Comparison of ENCODE assay signal across 1 cellular context in genomic region chr2:74958277-74959105, GRCh38.
TF ChIP-seq lines count a peak whose summit lies in the region.

Gene POLE4, plus strand, starts transcription at chr2:74958643. Its CDS starts 37 bp downstream, at chr2:74958680.

TF ChIP-seq in K562, 482 proteins besides CTCF, POLR2A, EP300 and RAD21 (continued from another document and continues in another):
- TF ChIP-seq HOMEZ (CRISPR knock-in tag; IDR thresholded peaks at IDR 0.05) (0 out of 2 replicates have a peak, but pooled peaks have one; percentile 20), PHB2 (IDR thresholded peaks at IDR 0.05; ENCODE audit: low read depth) (no peak), HNRNPL (IDR thresholded peaks at IDR 0.05; ENCODE audit: low read depth, low read length) (peak; percentile 42; the same call in 1 of the 2 replicates), TFAP4 (CRISPR knock-in tag; IDR thresholded peaks at IDR 0.05; ENCODE audit: borderline replicate concordance) (peak; percentile 64), CBX1 (IDR thresholded peaks at IDR 0.05; ENCODE audit: low read depth) (peak; percentile 90; the same call in 1 of the 2 replicates), NCOA1 (IDR thresholded peaks at IDR 0.05; ENCODE audit: low read depth) (no peak), NFRKB (IDR thresholded peaks at IDR 0.05; ENCODE audit: low read depth) (peak; percentile 74; the same call in 1 of the 2 replicates), NFXL1 (CRISPR knock-in tag; IDR thresholded peaks at IDR 0.05) (peak; percentile 73; the same call in 1 of the 2 replicates), ZNF184 (CRISPR knock-in tag; IDR thresholded peaks at IDR 0.05) (no peak), RNF2 (IDR thresholded peaks at IDR 0.05) (peak; percentile 85), CBX3 (IDR thresholded peaks at IDR 0.05; ENCODE audit: borderline replicate concordance in 1 of 2, low read length in 2 of 2) (peak in 1 of 2 experiments; percentile 97; a peak in 2 of 3 replicates), RNF219 (CRISPR knock-in tag; IDR thresholded peaks at IDR 0.05) (no peak), GTF2E2 (tag; IDR thresholded peaks at IDR 0.05) (peak; percentile 54; the same call in 1 of the 2 replicates), NKRF (IDR thresholded peaks at IDR 0.05; ENCODE audit: borderline replicate concordance) (peak; percentile 69; the same call in 1 of the 2 replicates), NR4A1 (CRISPR knock-in tag; IDR thresholded peaks at IDR 0.05) (peak; percentile 7; the same call in 1 of the 2 replicates), NR4A1 (tag; IDR thresholded peaks at IDR 0.05) (peak; percentile 85), FOXP1 (CRISPR knock-in tag; IDR thresholded peaks at IDR 0.05) (peak; percentile 97), VEZF1 (CRISPR knock-in tag; IDR thresholded peaks at IDR 0.05) (peak; percentile 87), ZNF75A (CRISPR knock-in tag; IDR thresholded peaks at IDR 0.05) (no peak), ZNF175 (CRISPR knock-in tag; IDR thresholded peaks at IDR 0.05; ENCODE audit: low read depth) (peak; percentile 81), CREB3L1 (IDR thresholded peaks at IDR 0.05; ENCODE audit: borderline replicate concordance, low read depth) (peak; percentile 94), IRF1 (CRISPR knock-in tag; IDR thresholded peaks at IDR 0.05; ENCODE audit: borderline replicate concordance) (peak; percentile 82; the same call in 1 of the 2 replicates), STAT5A (IDR thresholded peaks at IDR 0.05; ENCODE audit: borderline replicate concordance, low read length) (no peak), MYC (IDR thresholded peaks at IDR 0.05; ENCODE audit: low read depth, low read length) (peak; percentile 96), MYC (CRISPR knock-in tag; IDR thresholded peaks at IDR 0.05; ENCODE audit: borderline replicate concordance, low read depth) (0 out of 2 replicates have a peak, but pooled peaks have one; percentile 53), CAMTA2 (CRISPR knock-in tag; conservative IDR thresholded peaks at IDR 0.05) (no peak), ZNF311 (CRISPR knock-in tag; IDR thresholded peaks at IDR 0.05) (peak; percentile 38; the same call in 1 of the 2 replicates), THAP12 (CRISPR knock-in tag; IDR thresholded peaks at IDR 0.05) (peak; percentile 92; the same call in 1 of the 2 replicates), LEF1 (IDR thresholded peaks at IDR 0.05) (peak; percentile 58; the same call in 1 of the 2 replicates), PHF20 (IDR thresholded peaks at IDR 0.05; ENCODE audit: partially characterized antibody) (peak; percentile 78), TGIF2 (CRISPR knock-in tag; IDR thresholded peaks at IDR 0.05) (0 out of 2 replicates have a peak, but pooled peaks have one; percentile 68), RFX5 (IDR thresholded peaks at IDR 0.05; ENCODE audit: low read depth, low read length) (no peak), PHF21A (IDR thresholded peaks at IDR 0.05; ENCODE audit: borderline replicate concordance, low read depth) (0 out of 2 replicates have a peak, but pooled peaks have one; percentile 10), IRF9 (tag; IDR thresholded peaks at IDR 0.05) (0 out of 2 replicates have a peak, but pooled peaks have one; percentile 33), ZSCAN29 (IDR thresholded peaks at IDR 0.05) (no peak), LARP7 (IDR thresholded peaks at IDR 0.05) (no peak), YY1 (IDR thresholded peaks at IDR 0.05; ENCODE audit: borderline replicate concordance in 1 of 3, control insufficient read depth in 1 of 3, extremely low read depth in 1 of 3, insufficient read depth in 3 of 3, insufficient read length in 1 of 3, insufficient replicate concordance in 2 of 3, low read depth in 1 of 3, low read length in 2 of 3) (peak; percentile 61 to 93 (median 88)), ERF (CRISPR knock-in tag; IDR thresholded peaks at IDR 0.05) (no peak), HIVEP1 (CRISPR knock-in tag; IDR thresholded peaks at IDR 0.05) (peak; percentile 15; the same call in 1 of the 2 replicates), HMGXB4 (CRISPR knock-in tag; IDR thresholded peaks at IDR 0.05) (peak; percentile 85), FOXP4 (CRISPR knock-in tag; IDR thresholded peaks at IDR 0.05; ENCODE audit: borderline replicate concordance) (peak; percentile 87; the same call in 1 of the 2 replicates), ZNF511 (CRISPR knock-in tag; IDR thresholded peaks at IDR 0.05) (peak; percentile 89)
